Comparison of ENCODE assay signal across 15 cellular contexts in the genomic region with DNA sequence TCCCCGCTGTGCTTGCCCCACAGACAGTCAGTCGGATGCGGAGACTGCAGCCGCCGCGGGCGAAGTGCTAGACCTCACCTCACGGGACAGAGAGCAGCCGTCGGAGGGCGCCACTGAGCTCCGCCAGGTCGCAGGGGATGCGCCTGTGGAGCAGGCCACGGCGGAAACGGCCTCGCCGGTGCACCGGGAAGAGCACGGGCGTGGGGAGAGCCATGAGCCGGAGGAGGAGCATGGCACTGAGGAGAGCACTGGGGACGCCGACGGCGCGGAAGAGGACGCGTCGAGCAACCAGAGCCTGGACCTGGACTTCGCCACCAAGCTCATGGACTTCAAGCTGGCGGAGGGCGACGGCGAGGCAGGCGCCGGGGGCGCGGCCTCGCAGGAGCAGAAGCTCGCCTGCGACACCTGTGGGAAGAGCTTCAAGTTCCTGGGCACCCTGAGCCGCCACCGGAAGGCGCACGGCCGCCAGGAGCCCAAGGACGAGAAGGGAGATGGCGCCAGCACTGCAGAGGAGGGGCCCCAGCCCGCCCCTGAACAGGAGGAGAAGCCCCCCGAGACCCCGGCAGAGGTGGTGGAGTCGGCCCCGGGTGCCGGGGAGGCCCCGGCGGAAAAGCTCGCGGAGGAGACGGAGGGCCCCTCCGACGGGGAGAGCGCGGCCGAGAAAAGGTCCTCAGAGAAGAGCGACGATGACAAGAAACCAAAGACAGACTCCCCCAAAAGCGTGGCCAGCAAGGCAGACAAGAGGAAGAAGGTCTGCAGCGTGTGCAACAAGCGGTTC.
"Had no signal": no experiment of that assay in that cellular context is flagged by ENCODE, and none has a peak within 500 bp of the region (broad histone marks: within the 10 kb centered on the region; RNA-seq: fewer than 3 reads in every experiment).

No MANE protein-coding gene starts in this region.

- H3K27me3 ChIP-seq: hepatocyte, right lobe of liver, thyroid gland had no signal

- H3K27ac Mint-ChIP-seq: activated CD4-positive, alpha-beta T cell treated with anti-CD3 and anti-CD28 coated beads, Interleukin-2, amount 10 ng/mL, durations not matched to agents 7 days and 5 days; activated naive CD8-positive, alpha-beta T cell; effector memory CD8-positive, alpha-beta T cell; T-helper 2 cell treated with Interferon-gamma antibody and Interleukin-4, amounts not matched to agents 5 μg/mL and 100 μg/mL, for 36 hours had no signal

- H2AFZ ChIP-seq: hepatocyte had no signal

- H3K4me3 Mint-ChIP-seq: activated CD4-positive, alpha-beta T cell treated with anti-CD3 and anti-CD28 coated beads, Interleukin-2, amount 10 ng/mL, durations not matched to agents 7 days and 5 days; activated naive CD8-positive, alpha-beta T cell; central memory CD8-positive, alpha-beta T cell; effector memory CD8-positive, alpha-beta T cell; nephron progenitor cell; T-helper 2 cell treated with Interferon-gamma antibody and Interleukin-4, amounts not matched to agents 5 μg/mL and 100 μg/mL, for 36 hours had no signal

- H3K9me3 ChIP-seq: prostate gland, right lobe of liver, thyroid gland had no signal

- H3K9me3 Mint-ChIP-seq: activated CD4-positive, alpha-beta T cell treated with anti-CD3 and anti-CD28 coated beads, Interleukin-2, amount 10 ng/mL, durations not matched to agents 7 days and 5 days; central memory CD8-positive, alpha-beta T cell; effector memory CD8-positive, alpha-beta T cell; nephron progenitor cell; T-helper 2 cell treated with Interferon-gamma antibody and Interleukin-4, amounts not matched to agents 5 μg/mL and 100 μg/mL, for 36 hours had no signal

- H3K27ac ChIP-seq: epithelial cell of prostate, hepatocyte, prostate gland, right lobe of liver, thyroid gland had no signal

- H3K4me3 ChIP-seq: hepatocyte, prostate gland, right lobe of liver, thyroid gland had no signal

- H3K27me3 Mint-ChIP-seq: activated CD4-positive, alpha-beta T cell treated with anti-CD3 and anti-CD28 coated beads, Interleukin-2, amount 10 ng/mL, durations not matched to agents 7 days and 5 days; activated naive CD8-positive, alpha-beta T cell; central memory CD8-positive, alpha-beta T cell; effector memory CD8-positive, alpha-beta T cell had no signal

- H3K36me3 Mint-ChIP-seq: activated naive CD8-positive, alpha-beta T cell had no signal

- H3K4me2 ChIP-seq: hepatocyte had no signal

- DNase-seq: activated CD4-positive, alpha-beta T cell treated with anti-CD3 and anti-CD28 coated beads, Interleukin-2, amount 10 ng/mL, durations not matched to agents 7 days and 5 days; activated gamma-delta T cell treated with Interleukin-2 at 50 U/mL for 16 hours; amniotic stem cell; effector memory CD8-positive, alpha-beta T cell; kidney glomerular epithelial cell; nephron progenitor cell; stimulated activated CD4-positive, alpha-beta T cell treated with anti-CD3 and anti-CD28 coated beads, Interleukin-1b, Interleukin-23, amount 100 ng/mL, for 48 hours; thyroid gland had no signal
